Comparison of ENCODE assay signal across 8 cellular contexts in the genomic region with DNA sequence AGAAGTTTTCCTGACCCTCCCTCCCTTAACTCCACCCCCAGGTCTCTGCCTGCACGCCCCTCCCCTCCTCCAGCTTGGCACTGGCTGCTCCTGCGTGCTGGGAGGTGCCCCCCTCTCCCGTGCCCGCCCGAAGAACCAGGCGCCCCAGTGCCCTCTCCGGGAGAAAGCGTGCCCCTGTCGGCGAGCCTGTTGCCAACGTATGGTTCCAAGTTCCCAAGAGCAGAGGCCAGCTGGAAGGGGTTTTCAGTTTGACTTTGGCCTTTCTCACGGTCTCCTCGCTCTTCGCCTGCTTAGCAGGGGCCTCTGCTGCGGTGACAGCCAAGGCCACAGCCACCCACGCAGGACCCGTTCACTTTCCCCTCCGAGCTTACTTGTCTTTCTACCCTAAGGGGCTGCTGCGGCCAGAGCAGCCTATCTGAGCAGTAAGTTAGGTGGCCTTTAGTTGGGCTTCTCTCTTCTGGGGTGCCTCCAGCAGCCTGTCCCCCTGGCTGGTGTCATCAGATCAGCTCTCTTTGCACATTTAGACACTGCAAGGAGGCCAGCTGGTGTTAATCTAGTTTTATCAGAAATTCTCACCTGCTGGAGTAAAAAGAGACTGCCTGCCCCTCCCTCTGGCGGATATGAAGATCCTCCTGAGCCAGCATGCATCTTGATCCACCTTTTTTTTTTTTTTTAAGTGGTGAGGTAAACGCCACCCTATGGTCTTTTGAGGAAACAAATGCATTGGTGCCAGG. TPM values are rescaled to one million over a fixed set of nuclear protein-coding genes. Genes with fewer than 3 reads are reported as not detected.
DNase-seq lines count a peak whose midpoint lies in the region; ATAC-seq and TF ChIP-seq lines count a peak whose summit lies in the region.

No MANE protein-coding gene starts in this region.

- H3K27me3 Mint-ChIP-seq in memory B cell, result peaks cover 14% of the 10 kb centered on the region

- peak overlapping the region; percentile 21; the same call in 1 of the 2 replicates for H3K4me2 ChIP-seq in HCT116 (ENCODE audit: low read length)

- H3K36me3 Mint-ChIP-seq in memory B cell, result no peaks in the 10 kb centered on the region

- peaks cover 3% of the 10 kb centered on the region; the same call in 1 of the 2 replicates for H3K27me3 ChIP-seq in HCT116 (ENCODE audit: insufficient read depth, low read length)
- peaks cover 0 to 6% (median 0%) of the 10 kb centered on the region in 45 donors for H3K27me3 ChIP-seq in dorsolateral prefrontal cortex
- peaks cover 0 to 21% (median 17%) of the 10 kb centered on the region in 5 donors for H3K27me3 ChIP-seq in subcutaneous abdominal adipose tissue (ENCODE audit: control insufficient read depth in 5 of 5, insufficient read depth in 4 of 5, low read length in 5 of 5)

- no peak overlapping the region for H2AFZ ChIP-seq in HCT116 (ENCODE audit: low read depth, low read length, poor library complexity, severe bottlenecking)

- H3K9me3 Mint-ChIP-seq in memory B cell, result no peaks in the 10 kb centered on the region

- no peak overlapping the region for H3K27ac ChIP-seq in HCT116 (ENCODE audit: low read depth, low read length)
- H3K27ac ChIP-seq in RWPE1, result no peak overlapping the region
- peak overlapping the region in 25 of 59 donors; percentile 4 to 68 (median 44) for H3K27ac ChIP-seq in dorsolateral prefrontal cortex
- H3K27ac ChIP-seq in subcutaneous abdominal adipose tissue (ENCODE audit: low read depth, low read length), result no peak overlapping the region

- peaks cover 8% of the 10 kb centered on the region for H3K4me1 Mint-ChIP-seq in memory B cell

- no peaks in the 10 kb centered on the region for H3K36me3 ChIP-seq in HCT116 (ENCODE audit: control insufficient read depth in 1 of 2, insufficient read depth in 2 of 2, low read length in 2 of 2)
- no peaks in the 10 kb centered on the region for H3K36me3 ChIP-seq in subcutaneous abdominal adipose tissue (ENCODE audit: control insufficient read depth in 5 of 5, insufficient read depth in 5 of 5, low read length in 5 of 5)

- H3K4me1 ChIP-seq in HCT116 (ENCODE audit: control insufficient read depth in 1 of 2, insufficient read depth in 2 of 2, low read length in 2 of 2), result peaks cover 0 to 21% of the 10 kb centered on the region in 2 experiments; a peak in 2 of 4 replicates
- H3K4me1 ChIP-seq in subcutaneous abdominal adipose tissue (ENCODE audit: control insufficient read depth in 5 of 5, insufficient read depth in 5 of 5, low read length in 5 of 5), result peaks cover 8 to 31% (median 25%) of the 10 kb centered on the region in 5 donors

- no peak overlapping the region for H3K9ac ChIP-seq in HCT116 (ENCODE audit: low read length)
- H3K9ac ChIP-seq in subcutaneous abdominal adipose tissue (ENCODE audit: low read length in 5 of 5), result peak overlapping the region in 1 of 5 donors; percentile 52

- no peak for TF ChIP-seq POLR2A in HCT116 (IDR thresholded peaks at IDR 0.05; ENCODE audit: borderline replicate concordance, extremely low read depth, insufficient read depth, insufficient read length)

- intact Hi-C loops in HCT116 (cut with micrococcal nuclease), result no loop called here
- intact Hi-C loops in dorsolateral prefrontal cortex (cut with DNase I), result loop anchor here (2.0 to 10.0 kb wide), 6 partner anchors 15 to 277 kb away; no protein-coding TSS in a partner anchor

- no peak overlapping the region for H3K4me3 ChIP-seq in HCT116 (replicated peaks in 1 of 2; ENCODE audit: low read depth in 1 of 2, low read length in 2 of 2)
- peak overlapping the region; percentile 32 to 73 (median 62) for H3K4me3 ChIP-seq in dorsolateral prefrontal cortex
- H3K4me3 ChIP-seq in subcutaneous abdominal adipose tissue (ENCODE audit: low read depth in 1 of 5, low read length in 5 of 5), result peak overlapping the region; percentile 11 to 67 (median 46)

- no peaks in the 10 kb centered on the region for H3K9me2 ChIP-seq in HCT116 (ENCODE audit: insufficient read depth)

- H4K20me1 ChIP-seq in HCT116 (ENCODE audit: insufficient read depth), result no peaks in the 10 kb centered on the region

- no peaks in the 10 kb centered on the region for H3K9me3 ChIP-seq in HCT116 (ENCODE audit: control insufficient read depth in 1 of 2, insufficient read depth in 1 of 2, low read depth in 1 of 2, low read length in 2 of 2)
- no peaks in the 10 kb centered on the region for H3K9me3 ChIP-seq in subcutaneous abdominal adipose tissue (ENCODE audit: control insufficient read depth in 5 of 5, low read length in 5 of 5)

- peak; percentile 35; the same call in 1 of the 2 replicates for TF ChIP-seq RAD21 in HCT116 (IDR thresholded peaks at IDR 0.05; ENCODE audit: low read depth)

- CTCF ChIA-PET in HCT116 (lab: Charles Lee), result interaction anchor here (1.8 kb wide), 1 partner anchor 19 kb away, joined by 5 read pairs; no protein-coding TSS in a partner anchor
- CTCF ChIA-PET in RWPE1 (lab: Yijun Ruan, JAX), result interaction anchor here (0.6 to 4.0 kb wide), 15 partner anchors 21 to 1182 kb away, joined by 3 to 34 read pairs (median 4); no protein-coding TSS in a partner anchor

- H3K4me3 Mint-ChIP-seq in memory B cell, result peak overlapping the region; percentile 79

- peak; percentile 44 for ATAC-seq in HCT116
- ATAC-seq in memory B cell (ENCODE audit: low read depth), result peak; percentile 16
- no peak for ATAC-seq in GM19324 (IDR thresholded peaks at IDR 0.05; ENCODE audit: low FRiP score, unreplicated experiment)
- ATAC-seq in HG03095 (IDR thresholded peaks at IDR 0.05; ENCODE audit: unreplicated experiment), result no peak

- no peaks in the 10 kb centered on the region for H3K79me2 ChIP-seq in HCT116 (ENCODE audit: insufficient read depth, low read length)

- BruUV-seq in HCT116 (replicated peaks; lab: Mats Ljungman, UMichigan), result no TSS peak

- no peak overlapping the region for H3K27ac Mint-ChIP-seq in memory B cell

- RAD21 ChIA-PET in HCT116 (lab: Charles Lee; ENCODE audit: low non-redundant PET in 1 of 2, low total read pairs in 2 of 2, uncharacterized antibody in 2 of 2, unreplicated experiment in 2 of 2), result interaction anchor here in 1 of 2 experiments (1.1 kb wide), 1 partner anchor 125 kb away, joined by 3 read pairs; no protein-coding TSS in a partner anchor

- DNase-seq in COLO668 (lab: John Stamatoyannopoulos, UW; ENCODE audit: unreplicated experiment) (peak; percentile 78), HCT116 (ENCODE audit: low read depth, low spot score) (peak; percentile 12), RWPE1 (ENCODE audit: low spot score) (peak; percentile 60), dorsolateral prefrontal cortex (peak in 5 of 10 donors; percentile 37 to 60 (median 49)), memory B cell (ENCODE audit: low spot score in 2 of 2) (peak in 1 of 2 donors; percentile 34)

- peak in 2 of 3 experiments; percentile 20 to 33; a peak in 1 of 6 replicates for TF ChIP-seq CTCF in HCT116 (IDR thresholded peaks at IDR 0.05 in 2 of 3, conservative IDR thresholded peaks at IDR 0.05 in 1 of 3; ENCODE audit: borderline replicate concordance in 1 of 3, insufficient read depth in 1 of 3, low read depth in 2 of 3, low read length in 2 of 3)
- TF ChIP-seq CTCF in RWPE1 (conservative IDR thresholded peaks at IDR 0.05; ENCODE audit: low read depth), result no peak
- TF ChIP-seq CTCF in dorsolateral prefrontal cortex (IDR thresholded peaks at IDR 0.05 in 54 of 56, conservative IDR thresholded peaks at IDR 0.05 in 2 of 56; ENCODE audit: low read depth in 1 of 56, partially characterized antibody in 56 of 56), result peak in 16 of 56 donors; percentile 4 to 34 (median 15)

- POLR2A ChIA-PET in HCT116 (lab: Charles Lee) (no interaction called here), RWPE1 (lab: Yijun Ruan, JAX; ENCODE audit: low non-redundant PET) (no interaction called here)

TF ChIP-seq in HCT116, 20 proteins besides CTCF, POLR2A, EP300 and RAD21:
- TF ChIP-seq, protein P1, sequence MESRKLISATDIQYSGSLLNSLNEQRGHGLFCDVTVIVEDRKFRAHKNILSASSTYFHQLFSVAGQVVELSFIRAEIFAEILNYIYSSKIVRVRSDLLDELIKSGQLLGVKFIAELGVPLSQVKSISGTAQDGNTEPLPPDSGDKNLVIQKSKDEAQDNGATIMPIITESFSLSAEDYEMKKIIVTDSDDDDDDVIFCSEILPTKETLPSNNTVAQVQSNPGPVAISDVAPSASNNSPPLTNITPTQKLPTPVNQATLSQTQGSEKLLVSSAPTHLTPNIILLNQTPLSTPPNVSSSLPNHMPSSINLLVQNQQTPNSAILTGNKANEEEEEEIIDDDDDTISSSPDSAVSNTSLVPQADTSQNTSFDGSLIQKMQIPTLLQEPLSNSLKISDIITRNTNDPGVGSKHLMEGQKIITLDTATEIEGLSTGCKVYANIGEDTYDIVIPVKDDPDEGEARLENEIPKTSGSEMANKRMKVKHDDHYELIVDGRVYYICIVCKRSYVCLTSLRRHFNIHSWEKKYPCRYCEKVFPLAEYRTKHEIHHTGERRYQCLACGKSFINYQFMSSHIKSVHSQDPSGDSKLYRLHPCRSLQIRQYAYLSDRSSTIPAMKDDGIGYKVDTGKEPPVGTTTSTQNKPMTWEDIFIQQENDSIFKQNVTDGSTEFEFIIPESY (IDR thresholded peaks at IDR 0.05; ENCODE audit: extremely low read depth, insufficient replicate concordance, low read length), result no peak
- TF ChIP-seq FOSL1 (IDR thresholded peaks at IDR 0.05; ENCODE audit: low read depth) (no peak), CEBPB (IDR thresholded peaks at IDR 0.05; ENCODE audit: low read depth) (no peak), SRF (IDR thresholded peaks at IDR 0.05; ENCODE audit: low read depth) (no peak), CBX3 (IDR thresholded peaks at IDR 0.05; ENCODE audit: low read depth) (no peak), YY1 (IDR thresholded peaks at IDR 0.05; ENCODE audit: extremely low read depth, insufficient replicate concordance, low read depth, low read length) (no peak), ZFX (IDR thresholded peaks at IDR 0.05) (no peak), EGR1 (IDR thresholded peaks at IDR 0.05; ENCODE audit: low read depth) (no peak), SIN3A (IDR thresholded peaks at IDR 0.05; ENCODE audit: low read depth) (no peak)
- TF ChIP-seq, protein P2, sequence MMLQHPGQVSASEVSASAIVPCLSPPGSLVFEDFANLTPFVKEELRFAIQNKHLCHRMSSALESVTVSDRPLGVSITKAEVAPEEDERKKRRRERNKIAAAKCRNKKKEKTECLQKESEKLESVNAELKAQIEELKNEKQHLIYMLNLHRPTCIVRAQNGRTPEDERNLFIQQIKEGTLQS (IDR thresholded peaks at IDR 0.05), result no peak
- TF ChIP-seq, protein P3, sequence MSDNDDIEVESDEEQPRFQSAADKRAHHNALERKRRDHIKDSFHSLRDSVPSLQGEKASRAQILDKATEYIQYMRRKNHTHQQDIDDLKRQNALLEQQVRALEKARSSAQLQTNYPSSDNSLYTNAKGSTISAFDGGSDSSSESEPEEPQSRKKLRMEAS (IDR thresholded peaks at IDR 0.05), result no peak

RNA-seq across cellular contexts. Expression of a gene that starts 1.5 kb away (rescaled TPM):
- total RNA-seq in HCT116 (2021; ENCODE audit: unreplicated experiment) (not detected), dorsolateral prefrontal cortex (10 to 100 TPM; 10.6 to 64.7 (median 29.9) TPM)
- polyA plus RNA-seq in HCT116 (2012), result not detected in 2 replicates

Comparison
In these comparisons a context has a peak if more than half of its experiments do, and no peak if none do; other contexts are left out.
1. ATAC-seq: peak in HCT116 (single experiment) and memory B cell (single experiment); none in GM19324 (single experiment) and HG03095 (single experiment).
2. H3K4me3 ChIP-seq: peak in dorsolateral prefrontal cortex (59 of 59) and subcutaneous abdominal adipose tissue (5 of 5); none in HCT116 (0 of 2).
3. RNA of a gene that starts 1.5 kb away (total RNA-seq): 10.6 to 64.7 TPM in dorsolateral prefrontal cortex; not detected in HCT116 (single experiment); every median in the first group is over 10 times any median in the second.